Comparison of ENCODE assay signal across 19 cellular contexts in the genomic region with DNA sequence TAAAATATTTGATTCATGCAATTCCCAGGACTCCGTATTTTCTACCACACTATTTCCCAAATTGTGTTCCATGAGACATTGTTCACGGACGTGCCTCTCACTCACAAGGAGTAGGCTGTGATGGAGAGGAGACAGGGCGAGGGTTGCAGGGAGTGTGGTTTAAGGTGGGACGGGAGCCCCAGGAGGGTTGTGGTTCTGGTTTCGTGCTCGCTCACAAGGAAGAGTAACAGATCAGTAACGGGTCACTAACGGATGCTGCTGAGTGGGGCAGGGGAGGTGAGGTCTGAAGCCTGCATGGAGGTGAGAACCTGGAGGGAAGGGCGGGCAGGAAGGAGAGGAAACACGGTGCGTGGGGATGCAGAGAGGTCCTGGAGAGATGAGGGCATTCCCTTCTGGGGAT. TPM values are rescaled to one million over a fixed set of nuclear protein-coding genes. Genes with fewer than 3 reads are reported as not detected.
A peak's percentile ranks its signal among the peaks of the same experiment; 100 is the strongest.
DNase-seq lines count a peak whose midpoint lies in the region; ATAC-seq, FAIRE-seq and TF ChIP-seq lines count a peak whose summit lies in the region.
"Had no signal": no experiment of that assay in that cellular context is flagged by ENCODE, and none has a peak within 500 bp of the region (broad histone marks: within the 10 kb centered on the region; RNA-seq: fewer than 3 reads in every experiment).

No MANE protein-coding gene starts in this region.

- FAIRE-seq in GM12891 (lab: Jason Lieb, UNC), result peak; percentile 92

- TF ChIP-seq CTCF in prostate gland (IDR thresholded peaks at IDR 0.05), result no peak

- H3K4me1 ChIP-seq in prostate gland (replicated peaks), result no peaks in the 10 kb centered on the region
- H3K4me1 ChIP-seq: parathyroid adenoma had no signal

- H3K36me3 ChIP-seq in KOPT-K1 (ENCODE audit: insufficient read depth, low read length) (peaks cover 23% of the 10 kb centered on the region; the same call in 1 of the 2 replicates), prostate gland (no peaks in the 10 kb centered on the region)
- H3K36me3 ChIP-seq: brain microvascular endothelial cell had no signal

- ATAC-seq in GM19467 (IDR thresholded peaks at IDR 0.05; ENCODE audit: unreplicated experiment) (peak; percentile 58), memory B cell (ENCODE audit: low read depth) (peak; percentile 80)
- ATAC-seq: mucosa of descending colon had no signal

- no peaks in the 10 kb centered on the region for H3K27me3 Mint-ChIP-seq in memory B cell

- no peak overlapping the region for H3K27ac Mint-ChIP-seq in memory B cell

- TF ChIP-seq POLR2A in GM12891 (IDR thresholded peaks at IDR 0.05; ENCODE audit: low read depth, low read length) (no peak), prostate gland (IDR thresholded peaks at IDR 0.05) (no peak)

- intact Hi-C loops in prostate gland (cut with DNase I), result no loop called here

- 89% methylated on average over 12 of the region's 12 CpGs for WGBS in prostate gland

- no peak overlapping the region for H3K4me3 ChIP-seq in prostate gland
- H3K4me3 ChIP-seq: mucosa of descending colon, SJSA1, spleen had no signal

- DNase-seq in GM12891 (ENCODE audit: insufficient read length, low spot score) (no peak), memory B cell (ENCODE audit: low spot score in 2 of 2) (peak in 1 of 2 donors; percentile 20), prostate gland (ENCODE audit: low spot score) (no peak), DMS114 treated with DMSO at 0.1 percent for 48 hours (lab: John Stamatoyannopoulos, UW; ENCODE audit: unreplicated experiment) (no peak), GDM1 (lab: John Stamatoyannopoulos, UW) (no peak)
- DNase-seq: activated naive CD4-positive, alpha-beta T cell treated with Interleukin-2 at 50 U/mL for 16 hours; brain microvascular endothelial cell; C1 segment of cervical spinal cord; hippocampal formation; KBM-7; NCI-H1417 treated with DMSO at 0.1 percent for 48 hours; NCI-H345; spleen had no signal

- no peaks in the 10 kb centered on the region for H3K27me3 ChIP-seq in prostate gland (replicated peaks; ENCODE audit: insufficient read depth)
- H3K27me3 ChIP-seq: brain microvascular endothelial cell, SJSA1, spleen had no signal

- H3K9me3 ChIP-seq in KOPT-K1 (ENCODE audit: insufficient read depth, low read length, poor library complexity, severe bottlenecking), result no peaks in the 10 kb centered on the region
- H3K9me3 ChIP-seq in prostate gland, result no peaks in the 10 kb centered on the region
- H3K9me3 ChIP-seq: mucosa of descending colon, SJSA1, spleen had no signal

- peaks cover 16% of the 10 kb centered on the region for H3K4me1 Mint-ChIP-seq in memory B cell

- H3K27ac ChIP-seq in KOPT-K1 (ENCODE audit: low read depth, low read length, poor library complexity, severe bottlenecking) (peak overlapping the region; percentile 56), prostate gland (no peak overlapping the region)
- H3K27ac ChIP-seq: brain microvascular endothelial cell, parathyroid adenoma, SJSA1 had no signal

- H3K9me3 Mint-ChIP-seq in memory B cell, result no peaks in the 10 kb centered on the region

- H3K4me3 Mint-ChIP-seq in memory B cell, result peak overlapping the region; percentile 40

- H3K36me3 Mint-ChIP-seq in memory B cell, result peaks cover 35% of the 10 kb centered on the region

TF ChIP-seq in GM12891, 5 proteins besides CTCF, POLR2A, EP300 and RAD21:
- no peak for TF ChIP-seq PAX5 (IDR thresholded peaks at IDR 0.05; ENCODE audit: insufficient read depth, low read length, severe bottlenecking)
- TF ChIP-seq POU2F2 (IDR thresholded peaks at IDR 0.05; ENCODE audit: low read depth, low read length), result no peak
- TF ChIP-seq POLR2AphosphoS5 (IDR thresholded peaks at IDR 0.05; ENCODE audit: low read depth, low read length), result no peak
- TF ChIP-seq TAF1 (IDR thresholded peaks at IDR 0.05; ENCODE audit: low read depth, low read length), result no peak
- TF ChIP-seq SPI1 (IDR thresholded peaks at IDR 0.05; ENCODE audit: low read depth, low read length), result no peak

RNA-seq across cellular contexts. Expression of a gene that starts 28.8 kb away (rescaled TPM):
- polyA plus RNA-seq in GM12891 (2012; ENCODE audit: low read depth, missing spikeins), result not detected
- total RNA-seq in prostate gland, result 10 to 100 TPM; 30.6 to 49.8 TPM
- total RNA-seq: activated CD8-positive, alpha-beta memory T cell treated with anti-CD3 and anti-CD28 coated beads for 36 hours; SJSA1 had no signal
